Comparison of ENCODE assay signal across 2 cellular contexts in the genomic region with DNA sequence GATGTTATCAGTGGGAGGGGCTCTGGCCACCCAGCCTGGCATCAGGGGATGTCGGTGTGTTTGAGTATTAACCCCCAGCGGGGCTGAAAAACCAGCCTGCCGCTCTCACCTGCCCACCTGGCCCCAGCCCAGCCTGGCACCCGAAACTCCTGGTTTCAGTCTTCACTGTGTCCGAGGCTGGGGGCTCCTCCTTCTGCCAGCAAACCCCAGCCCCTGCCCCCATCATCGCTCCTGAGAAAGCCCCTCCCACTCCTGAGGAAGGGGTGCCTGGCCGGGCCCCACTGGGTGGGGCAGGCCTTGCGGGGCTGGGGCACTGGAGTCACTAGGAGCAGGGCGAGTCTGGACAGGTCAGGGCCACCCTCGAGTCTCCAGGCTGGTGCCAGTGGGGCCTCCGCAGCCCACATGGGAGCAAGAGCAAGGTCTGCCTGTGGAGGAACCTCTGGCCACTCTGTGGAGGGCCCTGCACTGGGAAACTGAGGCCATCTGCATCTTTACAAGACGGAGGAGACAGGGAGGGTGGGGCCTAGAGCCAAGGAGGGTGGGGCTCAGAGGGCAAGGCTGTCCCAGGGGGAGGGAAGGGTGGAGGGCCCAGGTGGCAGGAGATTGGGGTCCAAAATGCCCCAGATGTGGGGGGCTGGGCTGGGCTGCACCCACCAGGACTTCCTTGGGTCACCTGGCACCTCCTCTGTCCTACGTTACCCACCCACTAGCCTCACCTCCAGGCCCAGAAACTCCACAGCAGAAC.
TF ChIP-seq lines count a peak whose summit lies in the region.

No MANE protein-coding gene starts in this region.

TF ChIP-seq in A549, 52 proteins besides CTCF, POLR2A, EP300 and RAD21:
- TF ChIP-seq ESRRA (IDR thresholded peaks at IDR 0.05; ENCODE audit: borderline replicate concordance, low read length) (no peak), RCOR1 (IDR thresholded peaks at IDR 0.05; ENCODE audit: low read depth, low read length) (no peak), TFCP2L1 (CRISPR knock-in tag; IDR thresholded peaks at IDR 0.05) (no peak), RARB (CRISPR knock-in tag; IDR thresholded peaks at IDR 0.05) (no peak), HEYL (CRISPR knock-in tag; IDR thresholded peaks at IDR 0.05) (no peak), JUN (IDR thresholded peaks at IDR 0.05) (no peak), ZSCAN20 (CRISPR knock-in tag; IDR thresholded peaks at IDR 0.05) (no peak), BHLHE40 (IDR thresholded peaks at IDR 0.05; ENCODE audit: low read depth, low read length) (no peak), HOXB13 (CRISPR knock-in tag; IDR thresholded peaks at IDR 0.05; ENCODE audit: low read depth) (no peak), HOXB5 (CRISPR knock-in tag; IDR thresholded peaks at IDR 0.05) (no peak), FOSB (CRISPR knock-in tag; IDR thresholded peaks at IDR 0.05) (no peak)
- TF ChIP-seq, protein P1, sequence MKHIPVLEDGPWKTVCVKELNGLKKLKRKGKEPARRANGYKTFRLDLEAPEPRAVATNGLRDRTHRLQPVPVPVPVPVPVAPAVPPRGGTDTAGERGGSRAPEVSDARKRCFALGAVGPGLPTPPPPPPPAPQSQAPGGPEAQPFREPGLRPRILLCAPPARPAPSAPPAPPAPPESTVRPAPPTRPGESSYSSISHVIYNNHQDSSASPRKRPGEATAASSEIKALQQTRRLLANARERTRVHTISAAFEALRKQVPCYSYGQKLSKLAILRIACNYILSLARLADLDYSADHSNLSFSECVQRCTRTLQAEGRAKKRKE (CRISPR knock-in tag; IDR thresholded peaks at IDR 0.05; ENCODE audit: low read depth), result no peak

TF ChIP-seq in H1, 55 proteins besides CTCF, POLR2A, EP300 and RAD21:
- TF ChIP-seq HDAC2 (IDR thresholded peaks at IDR 0.05; ENCODE audit: borderline replicate concordance in 1 of 2, low read depth in 2 of 2, low read length in 2 of 2), result no peak
- TF ChIP-seq CEBPB (IDR thresholded peaks at IDR 0.05; ENCODE audit: low read depth, low read length), result no peak
- TF ChIP-seq, protein P2, sequence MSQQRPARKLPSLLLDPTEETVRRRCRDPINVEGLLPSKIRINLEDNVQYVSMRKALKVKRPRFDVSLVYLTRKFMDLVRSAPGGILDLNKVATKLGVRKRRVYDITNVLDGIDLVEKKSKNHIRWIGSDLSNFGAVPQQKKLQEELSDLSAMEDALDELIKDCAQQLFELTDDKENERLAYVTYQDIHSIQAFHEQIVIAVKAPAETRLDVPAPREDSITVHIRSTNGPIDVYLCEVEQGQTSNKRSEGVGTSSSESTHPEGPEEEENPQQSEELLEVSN (IDR thresholded peaks at IDR 0.05), result no peak
- TF ChIP-seq EZH2 (IDR thresholded peaks at IDR 0.05; ENCODE audit: low read depth, low read length, severe bottlenecking), result no peak
- no peak for TF ChIP-seq JUN (IDR thresholded peaks at IDR 0.05; ENCODE audit: low read depth, low read length)
- TF ChIP-seq POU5F1 (IDR thresholded peaks at IDR 0.05; ENCODE audit: low read depth, low read length), result no peak
- no peak for TF ChIP-seq TAF1 (IDR thresholded peaks at IDR 0.05; ENCODE audit: low read depth, low read length)
- TF ChIP-seq CREB1 (IDR thresholded peaks at IDR 0.05), result no peak
